In genomic region chr6:10722820-10723651, GRCh38 we compare ENCODE assay signal across 8 cellular contexts. TPM values are rescaled to one million over a fixed set of nuclear protein-coding genes. Genes with fewer than 3 reads are reported as not detected.
DNase-seq lines count a peak whose midpoint lies in the region; ATAC-seq and TF ChIP-seq lines count a peak whose summit lies in the region.

Gene TMEM14C (plus strand): TSS chr6:10723070. CDS start chr6:10724614, 1,544 bp downstream.

- no peaks in the 10 kb centered on the region for H3K9me3 Mint-ChIP-seq in central memory CD8-positive, alpha-beta T cell

- no peaks in the 10 kb centered on the region for H3K27me3 ChIP-seq in AG04450 (ENCODE audit: control insufficient read depth, insufficient read depth, low read length)

- CTCF ChIA-PET in AG04450 (lab: Charles Lee), result interaction anchor here (0.6 to 2.5 kb wide), 5 partner anchors 37 to 244 kb away, joined by 3 to 9 read pairs (median 4); no protein-coding TSS in a partner anchor

- H3K36me3 Mint-ChIP-seq in central memory CD8-positive, alpha-beta T cell (ENCODE audit: insufficient read depth), result peaks cover 14% of the 10 kb centered on the region

- ATAC-seq in GM18909 (IDR thresholded peaks at IDR 0.05; ENCODE audit: poor library complexity, unreplicated experiment), result peak; percentile 98
- peak; percentile 96 for ATAC-seq in HG03175 (IDR thresholded peaks at IDR 0.05; ENCODE audit: unreplicated experiment)
- ATAC-seq in central memory CD8-positive, alpha-beta T cell (replicated peaks; ENCODE audit: extremely low read depth, poor library complexity, severe bottlenecking), result peak; percentile 33

- H3K27ac ChIP-seq in AG04450 (ENCODE audit: low read depth, low read length), result peak within 1 kb of the TSS; percentile 77

- peak; percentile 97 for DNase-seq in AG04450 (ENCODE audit: low read depth, low spot score)
- DNase-seq in NCI-H226, result peak; percentile 98
- peak; percentile 55 for DNase-seq in activated CD4-positive, CD25-positive, alpha-beta regulatory T cell treated with anti-CD3 and anti-CD28 coated beads, Interleukin-2, amount 50 U/mL, for 16 hours (ENCODE audit: low read depth, low spot score)
- DNase-seq in central memory CD8-positive, alpha-beta T cell (ENCODE audit: low spot score in 2 of 2), result peak; percentile 38 to 39
- DNase-seq in iris pigment epithelial cell (ENCODE audit: low read depth), result peak; percentile 99
- DNase-seq in stimulated activated CD4-positive, alpha-beta T cell treated with anti-CD3 and anti-CD28 coated beads, Interleukin-12 subunit alpha, Interleukin-12 subunit beta, amount 100 ng/mL, for 4 hours, result peak; percentile 89

- H3K4me1 Mint-ChIP-seq in central memory CD8-positive, alpha-beta T cell, result peaks cover 63% of the 10 kb centered on the region

- peak within 1 kb of the TSS; percentile 77 for H3K4me3 ChIP-seq in AG04450 (ENCODE audit: low read depth, low read length)

- peak within 1 kb of the TSS; percentile 91 for H3K4me3 Mint-ChIP-seq in central memory CD8-positive, alpha-beta T cell

- H3K9me3 ChIP-seq in AG04450 (ENCODE audit: control insufficient read depth, insufficient read depth, low read length), result peaks cover 8% of the 10 kb centered on the region

- POLR2A ChIA-PET in AG04450 (lab: Yijun Ruan, JAX), result interaction anchor here (0.5 to 1.2 kb wide), 9 partner anchors 15 to 167 kb away, joined by 3 to 40 read pairs (median 4); partner anchors contain the start of genes C6orf52, PAK1IP1 and TMEM14B

- TF ChIP-seq CTCF in AG04450 (IDR thresholded peaks at IDR 0.05; ENCODE audit: low read depth, low read length), result no peak

- H3K27ac Mint-ChIP-seq in central memory CD8-positive, alpha-beta T cell (ENCODE audit: low read depth), result peak within 1 kb of the TSS; percentile 90

- H3K27me3 Mint-ChIP-seq in central memory CD8-positive, alpha-beta T cell, result peaks cover 6% of the 10 kb centered on the region

RNA-seq across cellular contexts. Expression of gene TMEM14C, which starts in this region (rescaled TPM):
- 284 and 385 TPM in 2 replicates for polyA plus RNA-seq in AG04450 (2011; rRNA removed)
- 91.9 and 92.2 TPM in 2 replicates for polyA minus RNA-seq in AG04450 (2011; rRNA and poly(A)+ RNA removed)

Comparison
In these comparisons a context has a peak if more than half of its experiments do, and no peak if none do; other contexts are left out.
1. Peak in every context shown above with its lines: DNase-seq, ATAC-seq, H3K4me3 ChIP-seq and H3K27ac ChIP-seq.
2. DNase-seq: peak in every context shown above with its lines; median percentile 99 in iris pigment epithelial cell; 98 in NCI-H226; 97 in AG04450; 89 in stimulated activated CD4-positive, alpha-beta T cell treated with anti-CD3 and anti-CD28 coated beads, Interleukin-12 subunit alpha, Interleukin-12 subunit beta, amount 100 ng/mL, for 4 hours; 55 in activated CD4-positive, CD25-positive, alpha-beta regulatory T cell treated with anti-CD3 and anti-CD28 coated beads, Interleukin-2, amount 50 U/mL, for 16 hours; 38 in central memory CD8-positive, alpha-beta T cell.
3. ATAC-seq: peak in every context shown above with its lines; median percentile 98 in GM18909; 96 in HG03175; 33 in central memory CD8-positive, alpha-beta T cell.